ENCODE assay signal across 8 cellular contexts in genomic region chr10:5659702-5660528, GRCh38. TPM values are rescaled to one million over a fixed set of nuclear protein-coding genes. Genes with fewer than 3 reads are reported as not detected.
A peak's percentile ranks its signal among the peaks of the same experiment; 100 is the strongest.
DNase-seq lines count a peak whose midpoint lies in the region; ATAC-seq and TF ChIP-seq lines count a peak whose summit lies in the region.

No MANE protein-coding gene starts in this region.

- no peak overlapping the region for H3K27ac ChIP-seq in thoracic aorta

- H3K36me3 ChIP-seq in thoracic aorta: no peaks in the 10 kb centered on the region

- intact Hi-C loops in left cardiac atrium (cut with DNase I): no loop called here

- DNase-seq in NK-92 treated with Interleukin-12 subunit alpha and Interleukin-12 subunit beta, amount 100 ng/mL, for 24 hours (lab: John Stamatoyannopoulos, UW): peak; percentile 54
- DNase-seq in NK-92 (lab: John Stamatoyannopoulos, UW; ENCODE audit: unreplicated experiment) (no peak), SW480 (ENCODE audit: low spot score) (peak; percentile 65), left cardiac atrium (peak; percentile 51), thoracic aorta (ENCODE audit: low spot score) (peak; percentile 27), NCI-H510A treated with DMSO at 0.1 percent for 48 hours (lab: John Stamatoyannopoulos, UW) (no peak), NCI-H1105 (lab: John Stamatoyannopoulos, UW) (no peak)

- H3K9me3 ChIP-seq in thoracic aorta: no peaks in the 10 kb centered on the region

- H3K4me1 ChIP-seq in thoracic aorta (ENCODE audit: control insufficient read depth in 1 of 2, low read depth in 2 of 2): peaks cover 4 to 41% of the 10 kb centered on the region in 2 donors

- no peaks in the 10 kb centered on the region for H3K27me3 ChIP-seq in thoracic aorta (replicated peaks; ENCODE audit: insufficient read depth)

- peak; percentile 50 for ATAC-seq in HG03135 (IDR thresholded peaks at IDR 0.05; ENCODE audit: unreplicated experiment)
- ATAC-seq in left cardiac atrium: peak; percentile 23 to 66
- no peak for ATAC-seq in thoracic aorta (ENCODE audit: insufficient number of reproducible peaks, low FRiP score, low read depth)

- TF ChIP-seq CTCF in thoracic aorta (IDR thresholded peaks at IDR 0.05): no peak

- no peak overlapping the region for H3K4me3 ChIP-seq in thoracic aorta

RNA-seq across cellular contexts. Expression of gene ASB13, which starts 6.5 kb away (rescaled TPM):
- total RNA-seq in left cardiac atrium (10 to 100 TPM; 17.1 to 19.1 TPM), thoracic aorta (10 to 100 TPM; 15.8 to 16.0 TPM)

RNA-seq across cellular contexts. Expression of gene TASOR2, which starts 24.7 kb away (rescaled TPM):
- 10 to 100 TPM; 32.1 to 49.2 TPM for total RNA-seq in left cardiac atrium
- total RNA-seq in thoracic aorta: 100 to 1,000 TPM in 1 of 2 donors, 10 to 100 TPM in 1; 43.9 to 123 TPM

Comparison
In these comparisons a context has a peak if more than half of its experiments do, and no peak if none do; other contexts are left out.
1. DNase-seq: peak in NK-92 treated with Interleukin-12 subunit alpha and Interleukin-12 subunit beta, amount 100 ng/mL, for 24 hours (single experiment), SW480 (single experiment), left cardiac atrium (single experiment) and thoracic aorta (single experiment); none in NK-92 (single experiment), NCI-H510A treated with DMSO at 0.1 percent for 48 hours (single experiment) and NCI-H1105 (single experiment).